In genomic region chr3:41940393-41940792, GRCh38 we compare ENCODE assay signal across 31 cellular contexts.
"Had no signal": no experiment of that assay in that cellular context is flagged by ENCODE, and none has a peak within 500 bp of the region (broad histone marks: within the 10 kb centered on the region; RNA-seq: fewer than 3 reads in every experiment).

No MANE protein-coding gene starts in this region.

- H3K27me3 ChIP-seq: neutrophil, pancreas, spleen, suprapubic skin, testis, tibial artery, transverse colon, upper lobe of right lung, uterus had no signal

- H3K36me3 Mint-ChIP-seq: natural killer cell treated with Interleukin-12 subunit alpha and Interleukin-12 subunit beta and Interleukin-15 and Interleukin-18, amount 100 ng/mL, for 72 hours had no signal

- H3K27me3 Mint-ChIP-seq: naive thymus-derived CD8-positive, alpha-beta T cell; natural killer cell treated with Interleukin-12 subunit alpha and Interleukin-12 subunit beta and Interleukin-15 and Interleukin-18, amount 100 ng/mL, for 72 hours; stimulated activated memory B cell treated with anti-CD40 and anti-IgM and Interleukin-4, amounts not matched to agents 10 μg/mL and 1 μg/mL and 100 μg/mL, for 72 hours; stimulated activated naive CD8-positive, alpha-beta T cell treated with anti-CD3 and anti-CD28 coated beads, Interleukin-15, amount 100 ng/mL, for 72 hours; type B pancreatic cell had no signal

- H3K4me1 ChIP-seq: pancreas, prostate gland, spleen, suprapubic skin, testis, tibial artery, transverse colon, upper lobe of right lung, uterus had no signal

- H3K4me2 ChIP-seq: smooth muscle cell had no signal

- H3K4me3 Mint-ChIP-seq: naive thymus-derived CD8-positive, alpha-beta T cell; natural killer cell treated with Interleukin-12 subunit alpha and Interleukin-12 subunit beta and Interleukin-15 and Interleukin-18, amount 100 ng/mL, for 72 hours; nephron progenitor cell; neural crest cell; stimulated activated memory B cell treated with anti-CD40 and anti-IgM and Interleukin-4, amounts not matched to agents 10 μg/mL and 1 μg/mL and 100 μg/mL, for 72 hours; stimulated activated naive CD8-positive, alpha-beta T cell treated with anti-CD3 and anti-CD28 coated beads, Interleukin-15, amount 100 ng/mL, for 72 hours; type B pancreatic cell had no signal

- H3K9me3 Mint-ChIP-seq: natural killer cell treated with Interleukin-12 subunit alpha and Interleukin-12 subunit beta and Interleukin-15 and Interleukin-18, amount 100 ng/mL, for 72 hours; neural crest cell; type B pancreatic cell had no signal

- H3K27ac Mint-ChIP-seq: naive thymus-derived CD8-positive, alpha-beta T cell; natural killer cell treated with Interleukin-12 subunit alpha and Interleukin-12 subunit beta and Interleukin-15 and Interleukin-18, amount 100 ng/mL, for 72 hours; nephron progenitor cell; stimulated activated memory B cell treated with anti-CD40 and anti-IgM and Interleukin-4, amounts not matched to agents 10 μg/mL and 1 μg/mL and 100 μg/mL, for 72 hours; type B pancreatic cell had no signal

- FAIRE-seq: pancreas had no signal

- ATAC-seq: naive thymus-derived CD8-positive, alpha-beta T cell; natural killer cell treated with Interleukin-12 subunit alpha and Interleukin-12 subunit beta and Interleukin-15 and Interleukin-18, amount 100 ng/mL, for 72 hours; pancreas; right cardiac atrium; sciatic nerve; stimulated activated memory B cell treated with anti-CD40 and anti-IgM and Interleukin-4, amounts not matched to agents 10 μg/mL and 1 μg/mL and 100 μg/mL, for 72 hours; stimulated activated naive CD8-positive, alpha-beta T cell treated with anti-CD3 and anti-CD28 coated beads, Interleukin-15, amount 100 ng/mL, for 72 hours; stimulated activated naive CD8-positive, alpha-beta T cell treated with anti-CD3 and anti-CD28 coated beads, Interleukin-15, Interleukin-2, amounts not matched to agents 100 U/mL and 50 U/mL, for 24 hours; upper lobe of right lung had no signal

- H3K4me3 ChIP-seq: pancreas, prostate gland, skin epidermis, smooth muscle cell, spleen, suprapubic skin, testis, tibial artery, transverse colon, upper lobe of right lung, uterus had no signal

- H3K9me3 ChIP-seq: neutrophil, pancreas, prostate gland, spleen, suprapubic skin, testis, tibial artery, transverse colon, upper lobe of right lung, uterus had no signal

- H3K27ac ChIP-seq: neutrophil, pancreas, prostate gland, skin epidermis, spleen, suprapubic skin, testis, tibial artery, transverse colon, upper lobe of right lung, uterus had no signal

- H3K36me3 ChIP-seq: neutrophil, pancreas, prostate gland, suprapubic skin, tibial artery, transverse colon, upper lobe of right lung, uterus had no signal

- H3K4me1 Mint-ChIP-seq: neural crest cell; stimulated activated memory B cell treated with anti-CD40 and anti-IgM and Interleukin-4, amounts not matched to agents 10 μg/mL and 1 μg/mL and 100 μg/mL, for 72 hours; stimulated activated naive CD8-positive, alpha-beta T cell treated with anti-CD3 and anti-CD28 coated beads, Interleukin-15, amount 100 ng/mL, for 72 hours had no signal

- DNase-seq: naive thymus-derived CD8-positive, alpha-beta T cell; nephron progenitor cell; nucleus accumbens; pancreas; retina; right cardiac atrium; spleen; stimulated activated CD4-positive, alpha-beta T cell treated with anti-CD3 and anti-CD28 coated beads, Interleukin-12 subunit alpha, Interleukin-12 subunit beta, amount 100 ng/mL, for 4 hours; stimulated activated CD4-positive, alpha-beta T cell treated with anti-CD3 and anti-CD28 coated beads, Interleukin-1b, Interleukin-23, amount 100 ng/mL, for 48 hours; stimulated activated CD4-positive, alpha-beta T cell treated with anti-CD3 and anti-CD28 coated beads, Interleukin-4, amount 100 ng/mL, for 1 hour; stimulated activated CD4-positive, alpha-beta T cell treated with anti-CD3 and anti-CD28 coated beads, Interleukin-4, amount 100 ng/mL, for 4 hours; stimulated activated CD8-positive, alpha-beta memory T cell treated with anti-CD3 and anti-CD28 coated beads, Interleukin-4, amount 100 ng/mL, for 48 hours; stimulated activated naive CD4-positive, alpha-beta T cell; stimulated activated naive CD8-positive, alpha-beta T cell treated with anti-CD3 and anti-CD28 coated beads, Interleukin-15, amount 100 ng/mL, for 72 hours; stimulated activated naive CD8-positive, alpha-beta T cell treated with anti-CD3 and anti-CD28 coated beads, Interleukin-15, Interleukin-2, amounts not matched to agents 100 U/mL and 50 U/mL, for 24 hours; substantia nigra; testis; tibial artery; transverse colon; upper lobe of right lung; uterus had no signal
